ENCODE assay signal across 9 cellular contexts in the genomic region with DNA sequence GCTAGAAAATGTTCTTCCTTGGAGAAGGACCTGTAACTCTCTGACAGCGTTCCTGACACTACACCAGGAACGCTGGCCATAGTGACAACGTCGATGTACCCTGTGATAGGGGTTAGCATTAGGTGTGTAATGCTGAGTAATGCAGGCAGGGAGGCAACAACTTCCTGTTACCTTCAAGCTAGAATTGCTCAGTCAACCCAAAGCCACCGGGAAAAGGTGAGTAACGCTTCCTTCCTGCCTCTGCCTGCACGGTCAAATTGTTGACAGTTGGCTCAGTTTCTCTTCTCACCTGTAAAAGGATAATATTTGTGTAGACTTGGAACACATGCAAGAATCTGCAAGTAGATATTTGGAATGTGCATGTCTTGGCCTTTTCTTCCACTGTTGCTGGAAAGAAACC. TPM values are rescaled to one million over a fixed set of nuclear protein-coding genes. Genes with fewer than 3 reads are reported as not detected.
A peak's percentile ranks its signal among the peaks of the same experiment; 100 is the strongest.
DNase-seq lines count a peak whose midpoint lies in the region; ATAC-seq, FAIRE-seq and TF ChIP-seq lines count a peak whose summit lies in the region.
"Had no signal": no experiment of that assay in that cellular context is flagged by ENCODE, and none has a peak within 500 bp of the region (broad histone marks: within the 10 kb centered on the region; RNA-seq: fewer than 3 reads in every experiment).

No MANE protein-coding gene starts in this region.

- no peaks in the 10 kb centered on the region for H3K27me3 Mint-ChIP-seq in Calu3 (ENCODE audit: unreplicated experiment)
- H3K27me3 Mint-ChIP-seq in activated naive CD8-positive, alpha-beta T cell: no peaks in the 10 kb centered on the region

- H3K4me1 ChIP-seq in pancreas (peaks cover 1 to 9% (median 8%) of the 10 kb centered on the region in 3 donors), ascending aorta (no peaks in the 10 kb centered on the region)

- H3K4me1 Mint-ChIP-seq in Calu3 (ENCODE audit: low read depth, unreplicated experiment): peaks cover 31% of the 10 kb centered on the region
- peaks cover 31% of the 10 kb centered on the region for H3K4me1 Mint-ChIP-seq in activated naive CD8-positive, alpha-beta T cell (ENCODE audit: low read depth)

- H3K36me3 Mint-ChIP-seq in Calu3 (ENCODE audit: insufficient read depth, unreplicated experiment): peaks cover 20% of the 10 kb centered on the region
- H3K36me3 Mint-ChIP-seq in activated naive CD8-positive, alpha-beta T cell: no peaks in the 10 kb centered on the region

- TF ChIP-seq CTCF in Calu3 (IDR thresholded peaks at IDR 0.05; ENCODE audit: unreplicated experiment): no peak
- no peak for TF ChIP-seq CTCF in VCaP (conservative IDR thresholded peaks at IDR 0.05)
- TF ChIP-seq CTCF in pancreas (IDR thresholded peaks at IDR 0.05): no peak
- no peak for TF ChIP-seq CTCF in ascending aorta (IDR thresholded peaks at IDR 0.05)

- peak overlapping the region; percentile 76 for H3K27ac ChIP-seq in VCaP
- no peak overlapping the region for H3K27ac ChIP-seq in pancreas
- H3K27ac ChIP-seq in ascending aorta: no peak overlapping the region
- H3K27ac ChIP-seq: HL-60 had no signal

- no peak overlapping the region for H3K4me3 ChIP-seq in pancreas
- H3K4me3 ChIP-seq in ascending aorta: no peak overlapping the region

- 47 to 57% methylated on average over 7 of the region's 7 CpGs for WGBS in pancreas, 2 donors

- H3K9me3 ChIP-seq in pancreas (no peaks in the 10 kb centered on the region), ascending aorta (no peaks in the 10 kb centered on the region)

- FAIRE-seq in pancreas (lab: Jason Lieb, UNC) (no peak), HTR-8/SVneo (lab: Jason Lieb, UNC) (no peak)

- no peak overlapping the region for H3K4me3 Mint-ChIP-seq in Calu3 (ENCODE audit: low read depth, unreplicated experiment)
- peak overlapping the region; percentile 36 for H3K4me3 Mint-ChIP-seq in activated naive CD8-positive, alpha-beta T cell

- BruUV-seq in Calu3 (replicated peaks; lab: Mats Ljungman, UMichigan): no TSS peak

- no peaks in the 10 kb centered on the region for H3K9me3 Mint-ChIP-seq in Calu3 (ENCODE audit: low read depth, unreplicated experiment)
- no peaks in the 10 kb centered on the region for H3K9me3 Mint-ChIP-seq in activated naive CD8-positive, alpha-beta T cell (ENCODE audit: low read depth)

- peak; percentile 69 to 87 (median 80) for ATAC-seq in pancreas
- ATAC-seq in GM21825 (IDR thresholded peaks at IDR 0.05; ENCODE audit: unreplicated experiment): no peak

- peak; percentile 61 for DNase-seq in Calu3
- DNase-seq in pancreas: peak in 2 of 6 donors; percentile 43 to 45
- no peak for DNase-seq in HTR-8/SVneo (ENCODE audit: insufficient read length, low spot score)
- no peak for DNase-seq in NCI-H526 treated with DMSO at 0.1 percent for 48 hours (lab: John Stamatoyannopoulos, UW)
- DNase-seq in ascending aorta (ENCODE audit: low spot score in 2 of 2): no peak

- H3K36me3 ChIP-seq in pancreas (peaks cover 0 to 8% (median 0%) of the 10 kb centered on the region in 3 donors), ascending aorta (peaks cover 4 to 5% of the 10 kb centered on the region in 2 donors)

- H3K27ac Mint-ChIP-seq in Calu3 (ENCODE audit: unreplicated experiment): peak overlapping the region; percentile 91
- H3K27ac Mint-ChIP-seq in activated naive CD8-positive, alpha-beta T cell: peak overlapping the region; percentile 82

- CTCF ChIA-PET in Calu3 (lab: Charles Lee): interaction anchor here (1.0 to 1.2 kb wide), 2 partner anchors 13 to 231 kb away, joined by 3 to 4 read pairs; no protein-coding TSS in a partner anchor

- intact Hi-C loops in Calu3 (cut with micrococcal nuclease; ENCODE audit: unreplicated experiment): no loop called here
- intact Hi-C loops in pancreas (cut with DNase I): no loop called here
- intact Hi-C loops in ascending aorta (cut with DNase I): no loop called here

- H3K27me3 ChIP-seq in pancreas (no peaks in the 10 kb centered on the region), ascending aorta (no peaks in the 10 kb centered on the region)

RNA-seq across cellular contexts. Expression of a gene that starts 12.7 kb away (rescaled TPM):
- total RNA-seq in Calu3 (2022) (17.9 and 20.6 TPM in 2 replicates), pancreas (10 to 100 TPM in 5 of 6 donors, 1 to 10 TPM in 1; 6.9 to 13.3 (median 10.3) TPM), ascending aorta (0.43 TPM)
- polyA plus RNA-seq in pancreas: 10 to 100 TPM; 11.6 to 22.4 TPM
